ENCODE assay signal across 9 cellular contexts in genomic region chr4:140253556-140254027, GRCh38.
A peak's percentile ranks its signal among the peaks of the same experiment; 100 is the strongest.
DNase-seq lines count a peak whose midpoint lies in the region; ATAC-seq and TF ChIP-seq lines count a peak whose summit lies in the region.
"Had no signal": no experiment of that assay in that cellular context is flagged by ENCODE, and none has a peak within 500 bp of the region (broad histone marks: within the 10 kb centered on the region; RNA-seq: fewer than 3 reads in every experiment).

No MANE protein-coding gene starts in this region.

- H3K9me3 Mint-ChIP-seq in activated CD4-positive, alpha-beta T cell treated with anti-CD3 and anti-CD28 coated beads, Interleukin-2, amount 10 ng/mL, durations not matched to agents 7 days and 5 days, result no peaks in the 10 kb centered on the region
- no peaks in the 10 kb centered on the region for H3K9me3 Mint-ChIP-seq in activated naive CD8-positive, alpha-beta T cell (ENCODE audit: low read depth)

- intact Hi-C loops in lower leg skin (cut with DNase I; ENCODE audit: low total_unique reads), result loop anchor here (10.0 kb wide), 1 partner anchor 519 kb away; no protein-coding TSS in a partner anchor

- peak overlapping the region; percentile 68 for H3K27ac Mint-ChIP-seq in activated CD4-positive, alpha-beta T cell treated with anti-CD3 and anti-CD28 coated beads, Interleukin-2, amount 10 ng/mL, durations not matched to agents 7 days and 5 days
- peak overlapping the region; percentile 74 for H3K27ac Mint-ChIP-seq in activated naive CD8-positive, alpha-beta T cell

- ATAC-seq in GM19397 (IDR thresholded peaks at IDR 0.05; ENCODE audit: unreplicated experiment), result no peak

- no peak for DNase-seq in activated CD4-positive, alpha-beta T cell treated with anti-CD3 and anti-CD28 coated beads, Interleukin-2, amount 10 ng/mL, durations not matched to agents 7 days and 5 days
- no peak for DNase-seq in activated CD4-positive, alpha-beta T cell treated with anti-CD3 and anti-CD28 coated beads, Interleukin-2, amount 50 U/mL, for 48 hours
- no peak for DNase-seq in mesenchymal stem cell
- no peak for DNase-seq in NCI-H2081 treated with DMSO at 0.1 percent for 48 hours (lab: John Stamatoyannopoulos, UW)
- DNase-seq in lower leg skin (ENCODE audit: low spot score in 2 of 2), result no peak

- no peak overlapping the region for H2BK5ac ChIP-seq in mesenchymal stem cell (ENCODE audit: low read depth, low read length, poor library complexity, severe bottlenecking)

- H3K23ac ChIP-seq in mesenchymal stem cell (ENCODE audit: low read length in 2 of 2), result no peak overlapping the region

- H3K27me3 ChIP-seq in mesenchymal stem cell (ENCODE audit: control insufficient read depth in 1 of 2, insufficient read depth in 1 of 2, low read length in 2 of 2), result no peaks in the 10 kb centered on the region
- H3K27me3 ChIP-seq: brain microvascular endothelial cell had no signal

- H3K27ac ChIP-seq in mesenchymal stem cell (ENCODE audit: low read length, poor library complexity, severe bottlenecking) (no peak overlapping the region), temporal lobe (ENCODE audit: low read depth, low read length) (peak overlapping the region; percentile 96)

- CTCF ChIA-PET in activated CD4-positive, alpha-beta T cell treated with anti-CD3 and anti-CD28 coated beads, Interleukin-2, amount 10 ng/mL, durations not matched to agents 7 days and 5 days (lab: Charles Lee), result interaction anchor here (0.6 to 3.0 kb wide), 18 partner anchors 9 to 468 kb away, joined by 3 to 23 read pairs (median 4); partner anchors contain the start of genes MAML3 and SCOC

- H4K8ac ChIP-seq in mesenchymal stem cell (ENCODE audit: low read length), result no peak overlapping the region

- no peak overlapping the region for H2AK5ac ChIP-seq in mesenchymal stem cell (ENCODE audit: low read length, severe bottlenecking)

- POLR2A ChIA-PET in activated CD4-positive, alpha-beta T cell treated with anti-CD3 and anti-CD28 coated beads, Interleukin-2, amount 10 ng/mL, durations not matched to agents 7 days and 5 days (lab: Charles Lee), result no interaction called here

- H3K4me1 Mint-ChIP-seq in activated CD4-positive, alpha-beta T cell treated with anti-CD3 and anti-CD28 coated beads, Interleukin-2, amount 10 ng/mL, durations not matched to agents 7 days and 5 days, result peaks cover 31% of the 10 kb centered on the region
- H3K4me1 Mint-ChIP-seq in activated naive CD8-positive, alpha-beta T cell (ENCODE audit: low read depth), result peaks cover 11% of the 10 kb centered on the region

- H2BK120ac ChIP-seq in mesenchymal stem cell (ENCODE audit: low read depth, low read length), result no peak overlapping the region

- no peak overlapping the region for H3K14ac ChIP-seq in mesenchymal stem cell (ENCODE audit: low read length in 2 of 2)

- no peak overlapping the region for H3K4ac ChIP-seq in mesenchymal stem cell (ENCODE audit: low read depth in 1 of 2, low read length in 2 of 2)

- no peak overlapping the region for H2BK15ac ChIP-seq in mesenchymal stem cell (ENCODE audit: low read depth, poor library complexity, severe bottlenecking)

- no peak for TF ChIP-seq CTCF in lower leg skin (IDR thresholded peaks at IDR 0.05)

- H3K36me3 Mint-ChIP-seq in activated CD4-positive, alpha-beta T cell treated with anti-CD3 and anti-CD28 coated beads, Interleukin-2, amount 10 ng/mL, durations not matched to agents 7 days and 5 days (ENCODE audit: low read depth), result no peaks in the 10 kb centered on the region
- no peaks in the 10 kb centered on the region for H3K36me3 Mint-ChIP-seq in activated naive CD8-positive, alpha-beta T cell

- H3K4me3 ChIP-seq in mesenchymal stem cell (ENCODE audit: insufficient read depth in 1 of 2, low read depth in 1 of 2, low read length in 2 of 2) (peak overlapping the region in 1 of 2 experiments; percentile 14), lower leg skin (ENCODE audit: low read depth, poor library complexity, severe bottlenecking) (no peak overlapping the region)

- peaks cover 21% of the 10 kb centered on the region for H3K4me1 ChIP-seq in mesenchymal stem cell (ENCODE audit: control insufficient read depth, insufficient read depth, low read depth, low read length)

- no peak overlapping the region for H4K91ac ChIP-seq in mesenchymal stem cell (ENCODE audit: low read length)

- no peak overlapping the region for H2AFZ ChIP-seq in mesenchymal stem cell (ENCODE audit: low read depth, low read length)

- peaks cover 8% of the 10 kb centered on the region for H3K27me3 Mint-ChIP-seq in activated CD4-positive, alpha-beta T cell treated with anti-CD3 and anti-CD28 coated beads, Interleukin-2, amount 10 ng/mL, durations not matched to agents 7 days and 5 days
- H3K27me3 Mint-ChIP-seq in activated naive CD8-positive, alpha-beta T cell, result peaks cover 2% of the 10 kb centered on the region

- no peaks in the 10 kb centered on the region for H3K9me3 ChIP-seq in mesenchymal stem cell (ENCODE audit: control insufficient read depth, low read length)

- H3K9ac ChIP-seq in mesenchymal stem cell (ENCODE audit: low read length), result peak overlapping the region; percentile 64

- H3K18ac ChIP-seq in mesenchymal stem cell (ENCODE audit: low read depth in 1 of 2, low read length in 2 of 2), result no peak overlapping the region

- H2BK12ac ChIP-seq in mesenchymal stem cell (ENCODE audit: low read length in 2 of 2), result peak overlapping the region; percentile 82 to 94

- peak overlapping the region; percentile 68 for H3K4me3 Mint-ChIP-seq in activated CD4-positive, alpha-beta T cell treated with anti-CD3 and anti-CD28 coated beads, Interleukin-2, amount 10 ng/mL, durations not matched to agents 7 days and 5 days
- peak overlapping the region; percentile 77 for H3K4me3 Mint-ChIP-seq in activated naive CD8-positive, alpha-beta T cell

- H3K36me3 ChIP-seq in mesenchymal stem cell (ENCODE audit: control insufficient read depth in 1 of 2, insufficient read depth in 2 of 2, low read depth in 1 of 2, low read length in 2 of 2), result no peaks in the 10 kb centered on the region
- H3K36me3 ChIP-seq: brain microvascular endothelial cell had no signal

- 76% methylated on average over 8 of the region's 8 CpGs for WGBS in mesenchymal stem cell
- 42 to 50% methylated on average over 8 of the region's 8 CpGs for WGBS in lower leg skin, 2 donors

- H3K79me1 ChIP-seq in mesenchymal stem cell (replicated peaks; ENCODE audit: low read length, poor library complexity, severe bottlenecking), result no peaks in the 10 kb centered on the region

- TF ChIP-seq POLR2A in lower leg skin (IDR thresholded peaks at IDR 0.05), result no peak

- no peak overlapping the region for H3K4me2 ChIP-seq in mesenchymal stem cell (ENCODE audit: low read length, poor library complexity, severe bottlenecking)
